Comparison of ENCODE assay signal across 1 cellular context in the genomic region with DNA sequence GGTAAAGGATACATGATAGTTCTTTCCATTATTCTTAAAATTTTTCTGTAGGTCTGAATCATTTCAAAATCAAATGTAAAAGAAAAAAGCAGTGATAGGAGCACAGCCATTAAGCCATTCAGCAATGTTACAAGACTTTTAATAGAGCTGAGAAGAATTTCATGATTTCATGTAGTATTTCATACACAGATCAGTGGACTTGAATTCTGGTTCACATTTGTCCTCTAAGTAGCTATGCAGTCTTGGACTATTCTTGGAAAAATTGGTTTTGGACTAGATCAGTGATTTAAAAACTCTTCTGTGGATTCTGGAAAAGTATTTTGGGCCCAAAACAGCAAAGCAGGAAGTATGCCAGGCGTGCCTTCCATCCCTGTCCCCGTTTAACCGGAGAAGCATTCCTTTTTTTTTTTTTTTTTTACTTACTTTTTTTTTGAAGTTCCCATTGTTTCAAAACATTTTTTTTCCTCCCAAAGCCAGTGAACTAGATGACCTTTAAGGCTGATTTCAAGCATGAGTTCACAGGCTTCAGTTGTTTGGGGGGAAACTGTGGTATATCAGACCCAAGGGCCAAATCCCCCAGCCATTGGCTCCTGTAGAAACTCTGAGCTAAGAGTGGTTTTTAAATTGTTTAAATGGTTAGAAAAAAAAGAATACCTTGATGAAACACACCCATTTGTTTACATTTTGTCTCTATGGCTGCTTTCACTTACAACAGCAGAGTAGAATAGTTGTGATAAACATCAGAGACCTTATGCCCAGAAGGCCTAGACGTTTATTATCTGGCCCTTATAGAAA.
TF ChIP-seq lines count a peak whose summit lies in the region.

No MANE protein-coding gene starts in this region.

TF ChIP-seq in HepG2, 621 proteins besides CTCF, POLR2A, EP300 and RAD21 (continued from another document):
- TF ChIP-seq, protein P1, sequence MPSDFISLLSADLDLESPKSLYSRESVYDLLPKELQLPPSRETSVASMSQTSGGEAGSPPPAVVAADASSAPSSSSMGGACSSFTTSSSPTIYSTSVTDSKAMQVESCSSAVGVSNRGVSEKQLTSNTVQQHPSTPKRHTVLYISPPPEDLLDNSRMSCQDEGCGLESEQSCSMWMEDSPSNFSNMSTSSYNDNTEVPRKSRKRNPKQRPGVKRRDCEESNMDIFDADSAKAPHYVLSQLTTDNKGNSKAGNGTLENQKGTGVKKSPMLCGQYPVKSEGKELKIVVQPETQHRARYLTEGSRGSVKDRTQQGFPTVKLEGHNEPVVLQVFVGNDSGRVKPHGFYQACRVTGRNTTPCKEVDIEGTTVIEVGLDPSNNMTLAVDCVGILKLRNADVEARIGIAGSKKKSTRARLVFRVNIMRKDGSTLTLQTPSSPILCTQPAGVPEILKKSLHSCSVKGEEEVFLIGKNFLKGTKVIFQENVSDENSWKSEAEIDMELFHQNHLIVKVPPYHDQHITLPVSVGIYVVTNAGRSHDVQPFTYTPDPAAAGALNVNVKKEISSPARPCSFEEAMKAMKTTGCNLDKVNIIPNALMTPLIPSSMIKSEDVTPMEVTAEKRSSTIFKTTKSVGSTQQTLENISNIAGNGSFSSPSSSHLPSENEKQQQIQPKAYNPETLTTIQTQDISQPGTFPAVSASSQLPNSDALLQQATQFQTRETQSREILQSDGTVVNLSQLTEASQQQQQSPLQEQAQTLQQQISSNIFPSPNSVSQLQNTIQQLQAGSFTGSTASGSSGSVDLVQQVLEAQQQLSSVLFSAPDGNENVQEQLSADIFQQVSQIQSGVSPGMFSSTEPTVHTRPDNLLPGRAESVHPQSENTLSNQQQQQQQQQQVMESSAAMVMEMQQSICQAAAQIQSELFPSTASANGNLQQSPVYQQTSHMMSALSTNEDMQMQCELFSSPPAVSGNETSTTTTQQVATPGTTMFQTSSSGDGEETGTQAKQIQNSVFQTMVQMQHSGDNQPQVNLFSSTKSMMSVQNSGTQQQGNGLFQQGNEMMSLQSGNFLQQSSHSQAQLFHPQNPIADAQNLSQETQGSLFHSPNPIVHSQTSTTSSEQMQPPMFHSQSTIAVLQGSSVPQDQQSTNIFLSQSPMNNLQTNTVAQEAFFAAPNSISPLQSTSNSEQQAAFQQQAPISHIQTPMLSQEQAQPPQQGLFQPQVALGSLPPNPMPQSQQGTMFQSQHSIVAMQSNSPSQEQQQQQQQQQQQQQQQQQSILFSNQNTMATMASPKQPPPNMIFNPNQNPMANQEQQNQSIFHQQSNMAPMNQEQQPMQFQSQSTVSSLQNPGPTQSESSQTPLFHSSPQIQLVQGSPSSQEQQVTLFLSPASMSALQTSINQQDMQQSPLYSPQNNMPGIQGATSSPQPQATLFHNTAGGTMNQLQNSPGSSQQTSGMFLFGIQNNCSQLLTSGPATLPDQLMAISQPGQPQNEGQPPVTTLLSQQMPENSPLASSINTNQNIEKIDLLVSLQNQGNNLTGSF (CRISPR knock-in tag; IDR thresholded peaks at IDR 0.05) = no peak
- TF ChIP-seq ZNF703 (CRISPR knock-in tag; IDR thresholded peaks at IDR 0.05; ENCODE audit: borderline replicate concordance) (no peak), ZNF260 (CRISPR knock-in tag; IDR thresholded peaks at IDR 0.05; ENCODE audit: borderline replicate concordance, low read depth) (no peak), MYNN (CRISPR knock-in tag; IDR thresholded peaks at IDR 0.05; ENCODE audit: low read depth) (no peak), KLF15 (CRISPR knock-in tag; IDR thresholded peaks at IDR 0.05; ENCODE audit: borderline replicate concordance) (no peak), JUN (CRISPR knock-in tag; IDR thresholded peaks at IDR 0.05) (no peak), MIER3 (CRISPR knock-in tag; IDR thresholded peaks at IDR 0.05; ENCODE audit: borderline replicate concordance) (no peak), NONO (IDR thresholded peaks at IDR 0.05) (no peak), NONO (CRISPR knock-in tag; conservative IDR thresholded peaks at IDR 0.05) (no peak), U2AF1 (optimal IDR thresholded peaks at IDR 0.05; ENCODE audit: low read depth, low read length) (no peak), PAWR (CRISPR knock-in tag; IDR thresholded peaks at IDR 0.05; ENCODE audit: borderline replicate concordance) (no peak), CHD2 (IDR thresholded peaks at IDR 0.05; ENCODE audit: low read depth, low read length) (no peak), DPF2 (CRISPR knock-in tag; IDR thresholded peaks at IDR 0.05; ENCODE audit: borderline replicate concordance, low read depth) (no peak), NCOA2 (CRISPR knock-in tag; IDR thresholded peaks at IDR 0.05) (no peak), KDM4B (CRISPR knock-in tag; IDR thresholded peaks at IDR 0.05) (no peak), EED (CRISPR knock-in tag; IDR thresholded peaks at IDR 0.05) (no peak)
- TF ChIP-seq, protein P2, sequence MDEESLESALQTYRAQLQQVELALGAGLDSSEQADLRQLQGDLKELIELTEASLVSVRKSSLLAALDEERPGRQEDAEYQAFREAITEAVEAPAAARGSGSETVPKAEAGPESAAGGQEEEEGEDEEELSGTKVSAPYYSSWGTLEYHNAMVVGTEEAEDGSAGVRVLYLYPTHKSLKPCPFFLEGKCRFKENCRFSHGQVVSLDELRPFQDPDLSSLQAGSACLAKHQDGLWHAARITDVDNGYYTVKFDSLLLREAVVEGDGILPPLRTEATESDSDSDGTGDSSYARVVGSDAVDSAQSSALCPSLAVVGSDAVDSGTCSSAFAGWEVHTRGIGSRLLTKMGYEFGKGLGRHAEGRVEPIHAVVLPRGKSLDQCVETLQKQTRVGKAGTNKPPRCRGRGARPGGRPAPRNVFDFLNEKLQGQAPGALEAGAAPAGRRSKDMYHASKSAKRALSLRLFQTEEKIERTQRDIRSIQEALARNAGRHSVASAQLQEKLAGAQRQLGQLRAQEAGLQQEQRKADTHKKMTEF (CRISPR knock-in tag; IDR thresholded peaks at IDR 0.05) = no peak
- TF ChIP-seq, protein P3, sequence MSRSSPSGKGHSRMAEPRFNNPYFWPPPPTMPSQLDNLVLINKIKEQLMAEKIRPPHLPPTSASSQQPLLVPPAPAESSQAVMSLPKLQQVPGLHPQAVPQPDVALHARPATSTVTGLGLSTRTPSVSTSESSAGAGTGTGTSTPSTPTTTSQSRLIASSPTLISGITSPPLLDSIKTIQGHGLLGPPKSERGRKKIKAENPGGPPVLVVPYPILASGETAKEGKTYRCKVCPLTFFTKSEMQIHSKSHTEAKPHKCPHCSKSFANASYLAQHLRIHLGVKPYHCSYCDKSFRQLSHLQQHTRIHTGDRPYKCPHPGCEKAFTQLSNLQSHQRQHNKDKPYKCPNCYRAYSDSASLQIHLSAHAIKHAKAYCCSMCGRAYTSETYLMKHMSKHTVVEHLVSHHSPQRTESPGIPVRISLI (CRISPR knock-in tag; IDR thresholded peaks at IDR 0.05; ENCODE audit: borderline replicate concordance) = peak; percentile 48; the same call in 1 of the 2 replicates
- TF ChIP-seq, protein P4, sequence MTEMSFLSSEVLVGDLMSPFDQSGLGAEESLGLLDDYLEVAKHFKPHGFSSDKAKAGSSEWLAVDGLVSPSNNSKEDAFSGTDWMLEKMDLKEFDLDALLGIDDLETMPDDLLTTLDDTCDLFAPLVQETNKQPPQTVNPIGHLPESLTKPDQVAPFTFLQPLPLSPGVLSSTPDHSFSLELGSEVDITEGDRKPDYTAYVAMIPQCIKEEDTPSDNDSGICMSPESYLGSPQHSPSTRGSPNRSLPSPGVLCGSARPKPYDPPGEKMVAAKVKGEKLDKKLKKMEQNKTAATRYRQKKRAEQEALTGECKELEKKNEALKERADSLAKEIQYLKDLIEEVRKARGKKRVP (CRISPR knock-in tag; IDR thresholded peaks at IDR 0.05) = no peak
